8 cellular contexts compared by ENCODE assay signal in genomic region chr1:206470692-206471414, GRCh38. TPM values are rescaled to one million over a fixed set of nuclear protein-coding genes. Genes with fewer than 3 reads are reported as not detected.
DNase-seq lines count a peak whose midpoint lies in the region; ATAC-seq and TF ChIP-seq lines count a peak whose summit lies in the region.

No MANE protein-coding gene starts in this region.

- H3K27ac ChIP-seq in right atrium auricular region (peak overlapping the region; percentile 6 to 60), gastrocnemius medialis (no peak overlapping the region)

- H3K4me3 ChIP-seq in GM08714 (ENCODE audit: low read length) = peak overlapping the region; percentile 70
- H3K4me3 ChIP-seq in right atrium auricular region = peak overlapping the region; percentile 48 to 62
- peak overlapping the region; percentile 32 to 49 (median 45) for H3K4me3 ChIP-seq in gastrocnemius medialis

- intact Hi-C loops in gastrocnemius medialis (cut with DNase I; ENCODE audit: low total_unique reads) = no loop called here

- TF ChIP-seq POLR2A in gastrocnemius medialis (IDR thresholded peaks at IDR 0.05) = no peak

- in situ Hi-C loops in gastrocnemius medialis (cut with MboI; ENCODE audit: low sequenced_read_pairs in 4 of 4) = no loop called here

- TF ChIP-seq CTCF in right atrium auricular region (IDR thresholded peaks at IDR 0.05) (peak in 1 of 2 donors; percentile 0), gastrocnemius medialis (IDR thresholded peaks at IDR 0.05 in 4 of 5, conservative IDR thresholded peaks at IDR 0.05 in 1 of 5) (no peak)

- H3K4me1 ChIP-seq in right atrium auricular region = peaks cover 0 to 26% of the 10 kb centered on the region in 2 donors
- peaks cover 2 to 7% of the 10 kb centered on the region in 2 donors for H3K4me1 ChIP-seq in gastrocnemius medialis

- H3K27me3 ChIP-seq in right atrium auricular region = no peaks in the 10 kb centered on the region
- peaks cover 5 to 10% (median 5%) of the 10 kb centered on the region in 3 donors for H3K27me3 ChIP-seq in gastrocnemius medialis

- H3K9me3 ChIP-seq in right atrium auricular region (no peaks in the 10 kb centered on the region), gastrocnemius medialis (no peaks in the 10 kb centered on the region)

- H3K36me3 ChIP-seq in right atrium auricular region (no peaks in the 10 kb centered on the region), gastrocnemius medialis (no peaks in the 10 kb centered on the region)

- ATAC-seq in gastrocnemius medialis = no peak

- peak; percentile 68 for DNase-seq in HCEC 1CT
- DNase-seq in NOMO-1 treated with dmso at 0.1 percent for 144 hours (lab: John Stamatoyannopoulos, UW; ENCODE audit: unreplicated experiment) = peak; percentile 3
- DNase-seq in activated gamma-delta T cell treated with Interleukin-2 at 50 U/mL for 16 hours = peak; percentile 62
- DNase-seq in right atrium auricular region (ENCODE audit: low spot score) = peak; percentile 70
- DNase-seq in gastrocnemius medialis = no peak
- DNase-seq in NCI-H774 (lab: John Stamatoyannopoulos, UW) = no peak
- DNase-seq in globus pallidus (ENCODE audit: low spot score) = no peak

RNA-seq across cellular contexts. Expression of gene IKBKE, which starts 0.6 kb away (rescaled TPM):
- total RNA-seq in right atrium auricular region (1 to 10 TPM; 1.3 to 3.2 TPM), gastrocnemius medialis (1 to 10 TPM in 1 of 4 donors, under 1 TPM in 2, not detected in 1; 0.81 to 1.1 (median 0.84) TPM)

RNA-seq across cellular contexts. Expression of gene RASSF5, which starts 36.5 kb away (rescaled TPM):
- 10 to 100 TPM in 1 of 2 donors, 1 to 10 TPM in 1; 9.9 to 17.5 TPM for total RNA-seq in right atrium auricular region
- total RNA-seq in gastrocnemius medialis = 10 to 100 TPM in 2 of 4 donors, 1 to 10 TPM in 2; 5.9 to 15.9 (median 9.4) TPM

Comparison
In these comparisons a context has a peak if more than half of its experiments do, and no peak if none do; other contexts are left out.
1. DNase-seq: peak in HCEC 1CT (single experiment), NOMO-1 treated with dmso at 0.1 percent for 144 hours (single experiment), activated gamma-delta T cell treated with Interleukin-2 at 50 U/mL for 16 hours (single experiment) and right atrium auricular region (single experiment); none in gastrocnemius medialis (0 of 2), NCI-H774 (single experiment) and globus pallidus (single experiment).
2. H3K27ac ChIP-seq: peak in right atrium auricular region (2 of 2); none in gastrocnemius medialis (0 of 4).
3. Peak in every context shown above with its lines, with median percentiles within 50 percentile points of each other: H3K4me3 ChIP-seq.